Comparison of ENCODE assay signal across 8 cellular contexts in genomic region chr20:5000263-5001173, GRCh38. TPM values are rescaled to one million over a fixed set of nuclear protein-coding genes. Genes with fewer than 3 reads are reported as not detected.
DNase-seq lines count a peak whose midpoint lies in the region; ATAC-seq and TF ChIP-seq lines count a peak whose summit lies in the region.

No MANE protein-coding gene starts in this region.

- H3K9me3 ChIP-seq in HUES48 (ENCODE audit: control insufficient read depth, insufficient read depth, low read length) (no peaks in the 10 kb centered on the region), left lung (no peaks in the 10 kb centered on the region)

- no peak overlapping the region for H3K9ac ChIP-seq in HUES48 (ENCODE audit: low read depth, low read length)

- intact Hi-C loops in left lung (cut with DNase I): no loop called here

- TF ChIP-seq CTCF in VCaP (conservative IDR thresholded peaks at IDR 0.05) (no peak), coronary artery (IDR thresholded peaks at IDR 0.05) (no peak), left lung (IDR thresholded peaks at IDR 0.05) (no peak)

- H3K27me3 ChIP-seq in HUES48 (ENCODE audit: control insufficient read depth, insufficient read depth, low read length) (peaks cover 5% of the 10 kb centered on the region; the same call in 1 of the 2 replicates), left lung (no peaks in the 10 kb centered on the region)

- peak; percentile 17 for DNase-seq in NCI-H2227 (lab: John Stamatoyannopoulos, UW; ENCODE audit: unreplicated experiment)
- DNase-seq in NCI-H2227 treated with DMSO at 0.1 percent for 48 hours (lab: John Stamatoyannopoulos, UW): no peak
- DNase-seq in coronary artery (ENCODE audit: low spot score): no peak
- peak; percentile 68 to 85 for DNase-seq in left lung
- DNase-seq in stimulated activated CD8-positive, alpha-beta memory T cell treated with anti-CD3 and anti-CD28 coated beads, Interleukin-2, amount 100 ng/mL, for 1 hour (ENCODE audit: low read depth in 2 of 2): peak; percentile 2 to 7

- H3K4me1 ChIP-seq in HUES48 (ENCODE audit: control insufficient read depth, insufficient read depth, low read length) (peaks cover 5% of the 10 kb centered on the region; the same call in 1 of the 2 replicates), left lung (peaks cover 6 to 37% of the 10 kb centered on the region in 2 donors)

- ATAC-seq in left lung: peak; percentile 58
- no peak for ATAC-seq in HG03342 (IDR thresholded peaks at IDR 0.05; ENCODE audit: unreplicated experiment)

- H3K27ac ChIP-seq in HUES48 (ENCODE audit: low read depth, low read length) (no peak overlapping the region), VCaP (peak overlapping the region; percentile 81), coronary artery (peak overlapping the region; percentile 16 to 61), left lung (no peak overlapping the region)

- no peaks in the 10 kb centered on the region for H3K36me3 ChIP-seq in HUES48 (ENCODE audit: control insufficient read depth, insufficient read depth, low read length)
- no peaks in the 10 kb centered on the region for H3K36me3 ChIP-seq in left lung

- peak overlapping the region; percentile 84 for H3K4me3 ChIP-seq in HUES48 (ENCODE audit: low read depth, low read length)
- H3K4me3 ChIP-seq in coronary artery: peak overlapping the region; percentile 98
- H3K4me3 ChIP-seq in left lung: peak overlapping the region; percentile 75 to 84

RNA-seq across cellular contexts. Expression of gene SLC23A2, which starts 0.8 kb away (rescaled TPM):
- 10 to 100 TPM; 15.8 to 27.1 TPM for total RNA-seq in left lung

Comparison
In these comparisons a context has a peak if more than half of its experiments do, and no peak if none do; other contexts are left out.
1. DNase-seq: peak in NCI-H2227 (single experiment), left lung (2 of 2) and stimulated activated CD8-positive, alpha-beta memory T cell treated with anti-CD3 and anti-CD28 coated beads, Interleukin-2, amount 100 ng/mL, for 1 hour (2 of 2); none in NCI-H2227 treated with DMSO at 0.1 percent for 48 hours (single experiment) and coronary artery (single experiment).
2. H3K27ac ChIP-seq: peak in VCaP (single experiment) and coronary artery (2 of 2); none in HUES48 (single experiment) and left lung (0 of 2).
3. Peak in every context shown above with its lines, with median percentiles within 50 percentile points of each other: H3K4me3 ChIP-seq.